Comparison of ENCODE assay signal across 16 cellular contexts in genomic region chr13:110263906-110264305, GRCh38. TPM values are rescaled to one million over a fixed set of nuclear protein-coding genes. Genes with fewer than 3 reads are reported as not detected.
DNase-seq lines count a peak whose midpoint lies in the region; ATAC-seq and TF ChIP-seq lines count a peak whose summit lies in the region.
"Had no signal": no experiment of that assay in that cellular context is flagged by ENCODE, and none has a peak within 500 bp of the region (broad histone marks: within the 10 kb centered on the region; RNA-seq: fewer than 3 reads in every experiment).

No MANE protein-coding gene starts in this region.

- DNase-seq in activated CD8-positive, alpha-beta memory T cell treated with anti-CD3 and anti-CD28 coated beads for 24 hours, result peak; percentile 32
- DNase-seq in activated CD8-positive, alpha-beta memory T cell treated with anti-CD3 and anti-CD28 coated beads, Interleukin-2, amount 50 U/mL, for 4 hours, result no peak
- DNase-seq in iPS-NIHi7 (ENCODE audit: extremely low spot score) (peak; percentile 26), uterus (peak; percentile 71 to 79), NCI-H226 (no peak), SW 1271 (lab: John Stamatoyannopoulos, UW) (no peak)
- DNase-seq: activated naive CD8-positive, alpha-beta T cell treated with anti-CD3 and anti-CD28 coated beads, Interleukin-2, amount 10 ng/mL, durations not matched to agents 7 days and 5 days; caudate nucleus; kidney; naive B cell; NCI-H1105; stimulated activated CD4-positive, alpha-beta T cell treated with anti-CD3 and anti-CD28 coated beads, Interleukin-2, amount 100 ng/mL, for 48 hours; T-helper 17 cell had no signal

- peak overlapping the region; percentile 61 for H3K27ac ChIP-seq in rectal smooth muscle tissue (ENCODE audit: low read depth, low read length)
- peak overlapping the region; percentile 63 to 64 for H3K27ac ChIP-seq in uterus
- H3K27ac ChIP-seq: 22Rv1 had no signal

- no peak for TF ChIP-seq CTCF in uterus (IDR thresholded peaks at IDR 0.05)

- no peaks in the 10 kb centered on the region for H3K27me3 ChIP-seq in rectal smooth muscle tissue (ENCODE audit: control insufficient read depth, insufficient read depth, low read length)
- H3K27me3 ChIP-seq in uterus, result no peaks in the 10 kb centered on the region

- intact Hi-C loops in uterus (cut with DNase I; ENCODE audit: low total_unique reads), result no loop called here

- H3K36me3 ChIP-seq in rectal smooth muscle tissue (ENCODE audit: control insufficient read depth, insufficient read depth, low read length) (no peaks in the 10 kb centered on the region), uterus (no peaks in the 10 kb centered on the region)

- no peaks in the 10 kb centered on the region for H3K9me3 ChIP-seq in uterus

- no peak overlapping the region for H3K9ac ChIP-seq in rectal smooth muscle tissue (ENCODE audit: low read length)

- no peak for TF ChIP-seq POLR2A in uterus (IDR thresholded peaks at IDR 0.05)

- H3K4me1 ChIP-seq in rectal smooth muscle tissue (ENCODE audit: control insufficient read depth, insufficient read depth, low read length), result peaks cover 40% of the 10 kb centered on the region
- H3K4me1 ChIP-seq in uterus, result peaks cover 0 to 13% of the 10 kb centered on the region in 2 donors

- no peak overlapping the region for H3K4me3 ChIP-seq in rectal smooth muscle tissue (ENCODE audit: low read length)
- H3K4me3 ChIP-seq in uterus, result no peak overlapping the region

- ATAC-seq in HG02973 (IDR thresholded peaks at IDR 0.05; ENCODE audit: unreplicated experiment), result no peak
- ATAC-seq: T-helper 17 cell had no signal

RNA-seq across cellular contexts. Expression of gene COL4A1, which starts 43.1 kb away (rescaled TPM):
- total RNA-seq in uterus, result 100 to 1,000 TPM; 164 to 737 (median 209) TPM
- total RNA-seq: activated naive CD8-positive, alpha-beta T cell treated with anti-CD3 and anti-CD28 coated beads, Interleukin-2, amount 10 ng/mL, durations not matched to agents 7 days and 5 days had no signal

RNA-seq across cellular contexts. Expression of gene COL4A2, which starts 43.2 kb away (rescaled TPM):
- total RNA-seq in uterus, result 100 to 1,000 TPM; 157 to 606 (median 284) TPM
- total RNA-seq: activated naive CD8-positive, alpha-beta T cell treated with anti-CD3 and anti-CD28 coated beads, Interleukin-2, amount 10 ng/mL, durations not matched to agents 7 days and 5 days had no signal

Comparison
In these comparisons a context has a peak if more than half of its experiments do, and no peak if none do; other contexts are left out.
1. DNase-seq: peak in activated CD8-positive, alpha-beta memory T cell treated with anti-CD3 and anti-CD28 coated beads for 24 hours (single experiment), iPS-NIHi7 (single experiment) and uterus (2 of 2); none in activated CD8-positive, alpha-beta memory T cell treated with anti-CD3 and anti-CD28 coated beads, Interleukin-2, amount 50 U/mL, for 4 hours (single experiment), NCI-H226 (single experiment) and SW 1271 (0 of 2).